In the genomic region with DNA sequence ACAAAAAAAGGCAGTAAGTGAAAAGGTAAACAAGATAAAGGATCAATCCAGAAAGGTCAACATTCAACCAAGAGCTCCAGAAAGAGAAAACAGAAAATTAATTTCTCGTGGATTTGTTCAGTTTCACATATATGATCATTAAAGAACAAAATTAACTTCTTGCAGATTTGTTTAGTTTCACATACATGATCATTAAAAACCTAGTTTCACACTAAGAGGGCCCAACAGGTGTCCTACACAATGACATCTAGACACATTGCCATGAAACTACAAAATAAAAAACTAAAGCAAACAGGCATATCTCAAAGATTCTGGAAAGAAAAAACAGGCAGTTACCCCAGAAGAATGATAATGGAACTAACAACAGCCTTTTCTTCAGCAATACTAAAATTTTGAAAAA, we compare ENCODE assay signal across 1 cellular context.
TF ChIP-seq lines count a peak whose summit lies in the region.

No MANE protein-coding gene starts in this region.

TF ChIP-seq in K562, 482 proteins besides CTCF, POLR2A, EP300 and RAD21 (continued from another document):
- TF ChIP-seq ETV5 (CRISPR knock-in tag; IDR thresholded peaks at IDR 0.05; ENCODE audit: low read depth) (no peak), ZNF3 (CRISPR knock-in tag; IDR thresholded peaks at IDR 0.05) (no peak)
- TF ChIP-seq, protein P1, sequence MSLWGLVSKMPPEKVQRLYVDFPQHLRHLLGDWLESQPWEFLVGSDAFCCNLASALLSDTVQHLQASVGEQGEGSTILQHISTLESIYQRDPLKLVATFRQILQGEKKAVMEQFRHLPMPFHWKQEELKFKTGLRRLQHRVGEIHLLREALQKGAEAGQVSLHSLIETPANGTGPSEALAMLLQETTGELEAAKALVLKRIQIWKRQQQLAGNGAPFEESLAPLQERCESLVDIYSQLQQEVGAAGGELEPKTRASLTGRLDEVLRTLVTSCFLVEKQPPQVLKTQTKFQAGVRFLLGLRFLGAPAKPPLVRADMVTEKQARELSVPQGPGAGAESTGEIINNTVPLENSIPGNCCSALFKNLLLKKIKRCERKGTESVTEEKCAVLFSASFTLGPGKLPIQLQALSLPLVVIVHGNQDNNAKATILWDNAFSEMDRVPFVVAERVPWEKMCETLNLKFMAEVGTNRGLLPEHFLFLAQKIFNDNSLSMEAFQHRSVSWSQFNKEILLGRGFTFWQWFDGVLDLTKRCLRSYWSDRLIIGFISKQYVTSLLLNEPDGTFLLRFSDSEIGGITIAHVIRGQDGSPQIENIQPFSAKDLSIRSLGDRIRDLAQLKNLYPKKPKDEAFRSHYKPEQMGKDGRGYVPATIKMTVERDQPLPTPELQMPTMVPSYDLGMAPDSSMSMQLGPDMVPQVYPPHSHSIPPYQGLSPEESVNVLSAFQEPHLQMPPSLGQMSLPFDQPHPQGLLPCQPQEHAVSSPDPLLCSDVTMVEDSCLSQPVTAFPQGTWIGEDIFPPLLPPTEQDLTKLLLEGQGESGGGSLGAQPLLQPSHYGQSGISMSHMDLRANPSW (CRISPR knock-in tag; IDR thresholded peaks at IDR 0.05), result no peak
- TF ChIP-seq, protein P2, sequence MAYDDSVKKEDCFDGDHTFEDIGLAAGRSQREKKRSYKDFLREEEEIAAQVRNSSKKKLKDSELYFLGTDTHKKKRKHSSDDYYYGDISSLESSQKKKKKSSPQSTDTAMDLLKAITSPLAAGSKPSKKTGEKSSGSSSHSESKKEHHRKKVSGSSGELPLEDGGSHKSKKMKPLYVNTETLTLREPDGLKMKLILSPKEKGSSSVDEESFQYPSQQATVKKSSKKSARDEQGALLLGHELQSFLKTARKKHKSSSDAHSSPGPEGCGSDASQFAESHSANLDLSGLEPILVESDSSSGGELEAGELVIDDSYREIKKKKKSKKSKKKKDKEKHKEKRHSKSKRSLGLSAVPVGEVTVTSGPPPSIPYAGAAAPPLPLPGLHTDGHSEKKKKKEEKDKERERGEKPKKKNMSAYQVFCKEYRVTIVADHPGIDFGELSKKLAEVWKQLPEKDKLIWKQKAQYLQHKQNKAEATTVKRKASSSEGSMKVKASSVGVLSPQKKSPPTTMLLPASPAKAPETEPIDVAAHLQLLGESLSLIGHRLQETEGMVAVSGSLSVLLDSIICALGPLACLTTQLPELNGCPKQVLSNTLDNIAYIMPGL (CRISPR knock-in tag; IDR thresholded peaks at IDR 0.05), result no peak
